Comparison of ENCODE assay signal across 8 cellular contexts in genomic region chr11:114399490-114399889, GRCh38. TPM values are rescaled to one million over a fixed set of nuclear protein-coding genes. Genes with fewer than 3 reads are reported as not detected.
DNase-seq lines count a peak whose midpoint lies in the region; ATAC-seq and TF ChIP-seq lines count a peak whose summit lies in the region.

No MANE protein-coding gene starts in this region.

- peak overlapping the region; percentile 96 to 97 (median 96) for H3K4me3 Mint-ChIP-seq in immature natural killer cell

- H3K9me3 Mint-ChIP-seq in activated naive CD4-positive, alpha-beta T cell treated with anti-CD3 and anti-CD28 coated beads, Interleukin-2, amount 50 U/mL, for 72 hours = no peaks in the 10 kb centered on the region
- no peaks in the 10 kb centered on the region for H3K9me3 Mint-ChIP-seq in immature natural killer cell

- DNase-seq in DMS79 treated with DMSO at 0.1 percent for 48 hours (lab: John Stamatoyannopoulos, UW) (peak; percentile 69), DMS79 (lab: John Stamatoyannopoulos, UW) (no peak), immature natural killer cell (no peak), stomach (no peak)
- DNase-seq in activated naive CD4-positive, alpha-beta T cell treated with anti-CD3 and anti-CD28 coated beads, Interleukin-2, amount 50 U/mL, for 72 hours (ENCODE audit: low spot score in 2 of 2) = no peak
- no peak for DNase-seq in stimulated activated CD4-positive, alpha-beta T cell treated with anti-CD3 and anti-CD28 coated beads, Interleukin-4, amount 100 ng/mL, for 24 hours
- no peak for DNase-seq in stimulated activated CD4-positive, alpha-beta T cell treated with anti-CD3 and anti-CD28 coated beads, Interleukin-2, amount 100 ng/mL, for 24 hours

- ATAC-seq in activated naive CD4-positive, alpha-beta T cell treated with anti-CD3 and anti-CD28 coated beads, Interleukin-2, amount 50 U/mL, for 72 hours = no peak
- no peak for ATAC-seq in HG03354 (IDR thresholded peaks at IDR 0.05; ENCODE audit: poor library complexity, severe bottlenecking, unreplicated experiment)

- peak overlapping the region; percentile 99 for H3K27ac Mint-ChIP-seq in activated naive CD4-positive, alpha-beta T cell treated with anti-CD3 and anti-CD28 coated beads, Interleukin-2, amount 50 U/mL, for 72 hours
- peak overlapping the region; percentile 98 to 99 (median 99) for H3K27ac Mint-ChIP-seq in immature natural killer cell

- H3K4me3 ChIP-seq in stomach = peak overlapping the region; percentile 56 to 82 (median 68)

- peaks cover 34 to 56% of the 10 kb centered on the region in 2 donors for H3K36me3 Mint-ChIP-seq in activated naive CD4-positive, alpha-beta T cell treated with anti-CD3 and anti-CD28 coated beads, Interleukin-2, amount 50 U/mL, for 72 hours
- no peaks in the 10 kb centered on the region for H3K36me3 Mint-ChIP-seq in immature natural killer cell

- TF ChIP-seq CTCF in stomach (IDR thresholded peaks at IDR 0.05) = no peak

- 8 to 18% (median 11%) methylated on average over 7 of the region's 7 CpGs for WGBS in stomach, 5 donors

- TF ChIP-seq POLR2A in stomach (IDR thresholded peaks at IDR 0.05) = no peak

- H3K27me3 ChIP-seq in stomach = no peaks in the 10 kb centered on the region

- peak overlapping the region; percentile 89 to 99 (median 99) for H3K27ac ChIP-seq in stomach

- peaks cover 0 to 4% (median 0%) of the 10 kb centered on the region in 4 donors for H3K36me3 ChIP-seq in stomach

- intact Hi-C loops in stomach (cut with DNase I; ENCODE audit: low total_unique reads) = no loop called here

- H3K4me1 Mint-ChIP-seq in immature natural killer cell = peaks cover 44 to 62% of the 10 kb centered on the region in 2 donors

- TF ChIP-seq EP300 in stomach (IDR thresholded peaks at IDR 0.05) = no peak

- H3K27me3 Mint-ChIP-seq in immature natural killer cell (ENCODE audit: low read depth in 3 of 3) = peaks cover 5 to 10% (median 8%) of the 10 kb centered on the region in 3 donors

- peaks cover 10 to 58% (median 33%) of the 10 kb centered on the region in 4 donors for H3K4me1 ChIP-seq in stomach

- H3K9me3 ChIP-seq in stomach = no peaks in the 10 kb centered on the region

RNA-seq across cellular contexts. Expression of gene C11orf71, which starts 0.8 kb away (rescaled TPM):
- total RNA-seq in activated naive CD4-positive, alpha-beta T cell treated with anti-CD3 and anti-CD28 coated beads, Interleukin-2, amount 50 U/mL, for 72 hours = 1 to 10 TPM; 2.8 to 8.0 TPM
- polyA plus RNA-seq in immature natural killer cell = 10 to 100 TPM; 10.8 to 14.6 (median 13.8) TPM
- 10 to 100 TPM in 1 of 5 donors, 1 to 10 TPM in 3, under 1 TPM in 1; 0.58 to 10.1 (median 4.9) TPM for total RNA-seq in stomach
- polyA plus RNA-seq in stomach = 1 to 10 TPM; 8.4 to 8.7 (median 8.6) TPM

RNA-seq across cellular contexts. Expression of gene RBM7, which starts 1.0 kb away (rescaled TPM):
- total RNA-seq in activated naive CD4-positive, alpha-beta T cell treated with anti-CD3 and anti-CD28 coated beads, Interleukin-2, amount 50 U/mL, for 72 hours = 10 to 100 TPM; 49.2 to 67.1 TPM
- polyA plus RNA-seq in immature natural killer cell (10 to 100 TPM; 29.4 to 46.5 (median 30.2) TPM), stomach (10 to 100 TPM in 2 of 3 donors, 1 to 10 TPM in 1; 9.1 to 24.3 (median 21.1) TPM)
- 10 to 100 TPM in 3 of 5 donors, 1 to 10 TPM in 2; 4.8 to 41.5 (median 13.6) TPM for total RNA-seq in stomach

RNA-seq across cellular contexts. Expression of gene REXO2, which starts 39.8 kb away (rescaled TPM):
- total RNA-seq in activated naive CD4-positive, alpha-beta T cell treated with anti-CD3 and anti-CD28 coated beads, Interleukin-2, amount 50 U/mL, for 72 hours = 10 to 100 TPM; 63.4 to 84.8 TPM
- polyA plus RNA-seq in immature natural killer cell = 10 to 100 TPM; 45.5 to 49.4 (median 45.9) TPM
- 100 to 1,000 TPM; 104 to 245 (median 143) TPM for total RNA-seq in stomach
- polyA plus RNA-seq in stomach = 100 to 1,000 TPM in 1 of 3 donors, 10 to 100 TPM in 2; 67.8 to 110 (median 91.8) TPM
